In genomic region chr3:86254480-86254879, GRCh38 we compare ENCODE assay signal across 30 cellular contexts.
"Had no signal": no experiment of that assay in that cellular context is flagged by ENCODE, and none has a peak within 500 bp of the region (broad histone marks: within the 10 kb centered on the region; RNA-seq: fewer than 3 reads in every experiment).

No MANE protein-coding gene starts in this region.

- H3K27ac Mint-ChIP-seq: natural killer cell; nephron; neural progenitor cell; progenitor cell of endocrine pancreas; stimulated activated memory B cell treated with anti-CD40 and anti-IgM and Interleukin-4, amounts not matched to agents 10 μg/mL and 1 μg/mL and 100 μg/mL, for 72 hours; stimulated activated naive CD8-positive, alpha-beta T cell treated with anti-CD3 and anti-CD28 coated beads, Interleukin-15, amount 100 ng/mL, for 72 hours; type B pancreatic cell had no signal

- H3K4me1 ChIP-seq: neural progenitor cell, parathyroid adenoma, psoas muscle, right lobe of liver, sigmoid colon, suprapubic skin, testis, tibial artery, transverse colon, upper lobe of right lung, uterus had no signal

- DNase-seq: natural killer cell; occipital lobe; ovary; posterior cingulate gyrus; psoas muscle; right lobe of liver; sigmoid colon; small intestine; stimulated activated CD4-positive, alpha-beta T cell treated with anti-CD3 and anti-CD28 coated beads, Interleukin-12 subunit alpha, Interleukin-12 subunit beta, amount 100 ng/mL, for 4 hours; stimulated activated CD4-positive, alpha-beta T cell treated with anti-CD3 and anti-CD28 coated beads, Interleukin-1b, Interleukin-23, amount 100 ng/mL, for 48 hours; stimulated activated CD4-positive, alpha-beta T cell treated with anti-CD3 and anti-CD28 coated beads, Interleukin-4, amount 100 ng/mL, for 1 hour; stimulated activated CD4-positive, alpha-beta T cell treated with anti-CD3 and anti-CD28 coated beads, Interleukin-4, amount 100 ng/mL, for 4 hours; stimulated activated CD8-positive, alpha-beta memory T cell treated with anti-CD3 and anti-CD28 coated beads, Interleukin-4, amount 100 ng/mL, for 48 hours; stimulated activated naive CD4-positive, alpha-beta T cell; stimulated activated naive CD8-positive, alpha-beta T cell treated with anti-CD3 and anti-CD28 coated beads, Interleukin-15, amount 100 ng/mL, for 72 hours; stimulated activated naive CD8-positive, alpha-beta T cell treated with anti-CD3 and anti-CD28 coated beads, Interleukin-15, Interleukin-2, amounts not matched to agents 100 U/mL and 50 U/mL, for 24 hours; substantia nigra; testis; tibial artery; transverse colon; upper lobe of right lung; uterus had no signal

- H3K4me1 Mint-ChIP-seq: natural killer cell; nephron; neural progenitor cell; stimulated activated memory B cell treated with anti-CD40 and anti-IgM and Interleukin-4, amounts not matched to agents 10 μg/mL and 1 μg/mL and 100 μg/mL, for 72 hours; stimulated activated naive CD8-positive, alpha-beta T cell treated with anti-CD3 and anti-CD28 coated beads, Interleukin-15, amount 100 ng/mL, for 72 hours had no signal

- H3K27me3 ChIP-seq: neural progenitor cell, ovary, right lobe of liver, sigmoid colon, suprapubic skin, testis, tibial artery, transverse colon, upper lobe of right lung, uterus had no signal

- ATAC-seq: natural killer cell; psoas muscle; right cardiac atrium; right lobe of liver; stimulated activated memory B cell treated with anti-CD40 and anti-IgM and Interleukin-4, amounts not matched to agents 10 μg/mL and 1 μg/mL and 100 μg/mL, for 72 hours; stimulated activated naive CD8-positive, alpha-beta T cell treated with anti-CD3 and anti-CD28 coated beads, Interleukin-15, amount 100 ng/mL, for 72 hours; stimulated activated naive CD8-positive, alpha-beta T cell treated with anti-CD3 and anti-CD28 coated beads, Interleukin-15, Interleukin-2, amounts not matched to agents 100 U/mL and 50 U/mL, for 24 hours; upper lobe of right lung had no signal

- H3K4me3 ChIP-seq: neural progenitor cell, ovary, psoas muscle, right lobe of liver, sigmoid colon, suprapubic skin, testis, tibial artery, transverse colon, upper lobe of right lung, uterus had no signal

- H3K36me3 ChIP-seq: neural progenitor cell, ovary, right lobe of liver, sigmoid colon, suprapubic skin, tibial artery, transverse colon, upper lobe of right lung, uterus had no signal

- H3K4me3 Mint-ChIP-seq: natural killer cell; nephron; neural progenitor cell; stimulated activated memory B cell treated with anti-CD40 and anti-IgM and Interleukin-4, amounts not matched to agents 10 μg/mL and 1 μg/mL and 100 μg/mL, for 72 hours; stimulated activated naive CD8-positive, alpha-beta T cell treated with anti-CD3 and anti-CD28 coated beads, Interleukin-15, amount 100 ng/mL, for 72 hours; type B pancreatic cell had no signal

- H3K9me3 ChIP-seq: ovary, psoas muscle, right lobe of liver, sigmoid colon, suprapubic skin, testis, tibial artery, transverse colon, upper lobe of right lung, uterus had no signal

- H3K36me3 Mint-ChIP-seq: natural killer cell; neural progenitor cell; stimulated activated memory B cell treated with anti-CD40 and anti-IgM and Interleukin-4, amounts not matched to agents 10 μg/mL and 1 μg/mL and 100 μg/mL, for 72 hours; type B pancreatic cell had no signal

- H3K27me3 Mint-ChIP-seq: progenitor cell of endocrine pancreas; stimulated activated memory B cell treated with anti-CD40 and anti-IgM and Interleukin-4, amounts not matched to agents 10 μg/mL and 1 μg/mL and 100 μg/mL, for 72 hours; stimulated activated naive CD8-positive, alpha-beta T cell treated with anti-CD3 and anti-CD28 coated beads, Interleukin-15, amount 100 ng/mL, for 72 hours; type B pancreatic cell had no signal

- H3K9me3 Mint-ChIP-seq: nephron, neural progenitor cell had no signal

- H3K27ac ChIP-seq: neural progenitor cell, ovary, parathyroid adenoma, psoas muscle, right lobe of liver, sigmoid colon, suprapubic skin, testis, tibial artery, transverse colon, upper lobe of right lung, uterus had no signal
